In genomic region chr5:177447611-177448243, GRCh38 we compare ENCODE assay signal across 8 cellular contexts. TPM values are rescaled to one million over a fixed set of nuclear protein-coding genes. Genes with fewer than 3 reads are reported as not detected.
DNase-seq lines count a peak whose midpoint lies in the region; ATAC-seq and TF ChIP-seq lines count a peak whose summit lies in the region.

No MANE protein-coding gene starts in this region.

- WGBS in thymus: 8% methylated on average over 23 of the region's 23 CpGs

- H3K36me3 ChIP-seq in GM06990 (ENCODE audit: control insufficient read depth, insufficient read depth, low read length) (peaks cover 3% of the 10 kb centered on the region), Peyer's patch (no peaks in the 10 kb centered on the region), left lung (peaks cover 0 to 13% of the 10 kb centered on the region in 2 donors), thymus (ENCODE audit: control insufficient read depth, insufficient read depth) (peaks cover 9% of the 10 kb centered on the region)

- H3K4me1 ChIP-seq in Peyer's patch (peaks cover 4 to 23% (median 18%) of the 10 kb centered on the region in 4 donors), left lung (peaks cover 7 to 41% of the 10 kb centered on the region in 2 donors), thymus (ENCODE audit: control insufficient read depth, insufficient read depth, low read length) (peaks cover 15% of the 10 kb centered on the region)

- TF ChIP-seq POLR2A in Peyer's patch (IDR thresholded peaks at IDR 0.05): no peak

- intact Hi-C loops in left lung (cut with DNase I): no loop called here

- CTCF ChIA-PET in AG04449 (lab: Yijun Ruan, JAX): interaction anchor here (0.8 to 21.1 kb wide), 15 partner anchors 8 to 337 kb away, joined by 3 to 412 read pairs (median 6); partner anchors contain the start of genes F12, MXD3 and PFN3

- H3K4me3 ChIP-seq in AG04449 (ENCODE audit: low read depth, low read length) (peak overlapping the region; percentile 69), GM06990 (replicated peaks; ENCODE audit: low read depth, low read length) (peak overlapping the region; percentile 26), Peyer's patch (peak overlapping the region in 3 of 4 donors; percentile 74 to 87 (median 77)), choroid plexus epithelial cell (ENCODE audit: low read depth, low read length) (peak overlapping the region; percentile 24), left lung (no peak overlapping the region), thymus (ENCODE audit: low read length) (peak overlapping the region; percentile 71)

- H3K9me3 ChIP-seq in Peyer's patch (no peaks in the 10 kb centered on the region), left lung (no peaks in the 10 kb centered on the region), thymus (ENCODE audit: control insufficient read depth) (no peaks in the 10 kb centered on the region)

- H3K27me3 ChIP-seq in GM06990 (replicated peaks; ENCODE audit: control insufficient read depth, insufficient read depth, low read length) (no peaks in the 10 kb centered on the region), Peyer's patch (no peaks in the 10 kb centered on the region), left lung (peaks cover 0 to 68% of the 10 kb centered on the region in 2 donors), thymus (ENCODE audit: control insufficient read depth, insufficient read depth) (peaks cover 19% of the 10 kb centered on the region)

- POLR2A ChIA-PET in AG04449 (lab: Yijun Ruan, JAX): interaction anchor here (0.5 to 1.8 kb wide), 8 partner anchors 9 to 307 kb away, joined by 3 to 8 read pairs (median 4); partner anchors contain the start of genes GRK6 and PDLIM7

- DNase-seq in AG04449 (ENCODE audit: low read depth, low spot score) (no peak), GM06990 (ENCODE audit: extremely low read depth, insufficient read length) (no peak), Peyer's patch (peak in 1 of 3 donors; percentile 72), choroid plexus epithelial cell (ENCODE audit: low read depth) (no peak), left lung (peak in 1 of 2 donors; percentile 84)
- DNase-seq in stimulated activated CD4-positive, alpha-beta T cell treated with anti-CD3 and anti-CD28 coated beads, Interleukin-4, amount 100 ng/mL, for 24 hours: no peak

- no peak for TF ChIP-seq CTCF in AG04449 (IDR thresholded peaks at IDR 0.05; ENCODE audit: insufficient read depth, low read length, missing control alignments)
- TF ChIP-seq CTCF in GM06990 (IDR thresholded peaks at IDR 0.05; ENCODE audit: insufficient read depth, low read length, poor library complexity, severe bottlenecking): no peak
- peak in 1 of 6 experiments; percentile 7 for TF ChIP-seq CTCF in Peyer's patch (IDR thresholded peaks at IDR 0.05)
- TF ChIP-seq CTCF in choroid plexus epithelial cell (conservative IDR thresholded peaks at IDR 0.05; ENCODE audit: low read depth, low read length): no peak
- no peak for TF ChIP-seq CTCF in left lung (IDR thresholded peaks at IDR 0.05)

- H3K27ac ChIP-seq in Peyer's patch (peak overlapping the region in 2 of 4 donors; percentile 54 to 83), left lung (no peak overlapping the region), thymus (ENCODE audit: low read depth) (no peak overlapping the region)

- ATAC-seq in left lung (peak; percentile 33), GM19467 (IDR thresholded peaks at IDR 0.05; ENCODE audit: unreplicated experiment) (no peak)

RNA-seq across cellular contexts. Expression of gene PRR7, which starts 1.1 kb away (rescaled TPM):
- 1 to 10 TPM in 2 of 4 donors, under 1 TPM in 1, not detected in 1; 0.70 to 2.2 (median 1.9) TPM for total RNA-seq in Peyer's patch
- 1 to 10 TPM; 2.7 to 4.1 TPM for total RNA-seq in left lung
- polyA plus RNA-seq in thymus: 1.6 TPM

RNA-seq across cellular contexts. Expression of gene GRK6, which starts 21.3 kb away (rescaled TPM):
- total RNA-seq in Peyer's patch: 100 to 1,000 TPM in 1 of 4 donors, 10 to 100 TPM in 3; 36.2 to 140 (median 40.7) TPM
- total RNA-seq in left lung: 10 to 100 TPM; 32.3 to 57.1 TPM
- polyA plus RNA-seq in thymus: 36.3 TPM

RNA-seq across cellular contexts. Expression of gene DBN1, which starts 25.7 kb away (rescaled TPM):
- total RNA-seq in Peyer's patch (10 to 100 TPM; 14.2 to 77.6 (median 23.1) TPM), left lung (10 to 100 TPM; 43.2 to 83.1 TPM)
- polyA plus RNA-seq in thymus: 34.3 TPM

RNA-seq across cellular contexts. Expression of gene F12, which starts 38.4 kb away (rescaled TPM):
- total RNA-seq in Peyer's patch (10 to 100 TPM in 1 of 4 donors, 1 to 10 TPM in 3; 1.7 to 22.2 (median 7.8) TPM), left lung (1 to 10 TPM in 1 of 2 donors, under 1 TPM in 1; 0.63 to 1.1 TPM)
- 1.2 TPM for polyA plus RNA-seq in thymus

RNA-seq across cellular contexts. Expression of gene PFN3, which starts 47.3 kb away (rescaled TPM):
- total RNA-seq in Peyer's patch: not detected
- total RNA-seq in left lung: not detected
- polyA plus RNA-seq in thymus: not detected

Comparison
In these comparisons a context has a peak if more than half of its experiments do, and no peak if none do; other contexts are left out.
1. H3K4me3 ChIP-seq: peak in AG04449 (single experiment), GM06990 (single experiment), Peyer's patch (3 of 4), choroid plexus epithelial cell (single experiment) and thymus (single experiment); none in left lung (0 of 2).